Comparison of ENCODE assay signal across 29 cellular contexts in the genomic region with DNA sequence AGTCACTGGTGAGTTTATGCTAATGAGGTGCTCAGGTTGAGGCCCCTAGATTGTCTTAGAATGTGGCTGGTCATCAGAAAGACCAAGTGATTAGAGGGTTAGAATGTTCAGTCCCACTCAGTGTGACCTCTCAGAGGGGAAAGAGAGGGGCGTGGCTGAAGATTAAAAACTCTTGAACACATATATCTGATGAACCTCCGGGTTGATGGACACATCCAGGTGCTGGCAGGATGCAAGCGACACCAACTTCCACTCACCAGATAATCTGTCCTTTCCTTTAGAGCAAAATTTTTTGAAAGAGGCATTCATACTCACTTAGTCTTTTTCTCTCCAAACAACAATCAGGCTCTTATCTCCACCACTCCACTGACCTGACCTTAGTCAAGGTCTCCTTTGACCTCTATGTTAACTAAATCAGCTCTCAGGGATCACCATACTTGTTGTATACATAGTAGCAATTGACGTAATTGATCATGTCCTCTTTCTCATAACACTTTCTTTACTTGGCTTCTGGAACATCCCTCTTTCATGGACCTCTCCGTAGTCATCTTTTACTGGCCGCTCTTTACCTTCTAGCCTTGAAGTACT. TPM values are rescaled to one million over a fixed set of nuclear protein-coding genes. Genes with fewer than 3 reads are reported as not detected.
"Had no signal": no experiment of that assay in that cellular context is flagged by ENCODE, and none has a peak within 500 bp of the region (broad histone marks: within the 10 kb centered on the region; RNA-seq: fewer than 3 reads in every experiment).

No MANE protein-coding gene starts in this region.

- FAIRE-seq: urothelium cell line had no signal

- DNase-seq: naive B cell; naive thymus-derived CD8-positive, alpha-beta T cell; nephron progenitor cell; nucleus accumbens; posterior cingulate gyrus; psoas muscle; right cardiac atrium; spleen; stimulated activated CD4-positive, alpha-beta T cell treated with anti-CD3 and anti-CD28 coated beads, Interleukin-12 subunit alpha, Interleukin-12 subunit beta, amount 100 ng/mL, for 4 hours; stimulated activated CD4-positive, alpha-beta T cell treated with anti-CD3 and anti-CD28 coated beads, Interleukin-1b, Interleukin-23, amount 100 ng/mL, for 48 hours; stimulated activated CD4-positive, alpha-beta T cell treated with anti-CD3 and anti-CD28 coated beads, Interleukin-4, amount 100 ng/mL, for 1 hour; stimulated activated CD4-positive, alpha-beta T cell treated with anti-CD3 and anti-CD28 coated beads, Interleukin-4, amount 100 ng/mL, for 4 hours; stimulated activated CD8-positive, alpha-beta memory T cell treated with anti-CD3 and anti-CD28 coated beads, Interleukin-4, amount 100 ng/mL, for 48 hours; stimulated activated naive CD4-positive, alpha-beta T cell; stimulated activated naive CD8-positive, alpha-beta T cell treated with anti-CD3 and anti-CD28 coated beads, Interleukin-15, amount 100 ng/mL, for 72 hours; stimulated activated naive CD8-positive, alpha-beta T cell treated with anti-CD3 and anti-CD28 coated beads, Interleukin-15, Interleukin-2, amounts not matched to agents 100 U/mL and 50 U/mL, for 24 hours; thyroid gland; upper lobe of left lung had no signal

- ATAC-seq: naive thymus-derived CD8-positive, alpha-beta T cell; natural killer cell treated with Interleukin-12 subunit alpha and Interleukin-12 subunit beta and Interleukin-15 and Interleukin-18, amount 100 ng/mL, for 72 hours; psoas muscle; sciatic nerve; stimulated activated memory B cell treated with anti-CD40 and anti-IgM and Interleukin-4, amounts not matched to agents 10 μg/mL and 1 μg/mL and 100 μg/mL, for 72 hours; stimulated activated naive CD8-positive, alpha-beta T cell treated with anti-CD3 and anti-CD28 coated beads, Interleukin-15, amount 100 ng/mL, for 72 hours; stimulated activated naive CD8-positive, alpha-beta T cell treated with anti-CD3 and anti-CD28 coated beads, Interleukin-15, Interleukin-2, amounts not matched to agents 100 U/mL and 50 U/mL, for 24 hours had no signal

- H3K4me1 ChIP-seq: parathyroid adenoma, psoas muscle, spleen, thyroid gland, tibial nerve, upper lobe of left lung, vagina had no signal

- H3K79me2 ChIP-seq: parathyroid adenoma had no signal

- H3K27ac ChIP-seq: neutrophil, parathyroid adenoma, psoas muscle, skin epidermis, spleen, thoracic aorta, thyroid gland, tibial nerve, upper lobe of left lung, vagina had no signal

- H3K4me2 ChIP-seq: smooth muscle cell had no signal

- H3K36me3 ChIP-seq: neutrophil, spleen, thoracic aorta, thyroid gland, upper lobe of left lung, vagina had no signal

- H2AFZ ChIP-seq: parathyroid adenoma had no signal

- H3K4me3 ChIP-seq: psoas muscle, skin epidermis, smooth muscle cell, spleen, thoracic aorta, thyroid gland, tibial nerve, upper lobe of left lung, vagina had no signal

- H3K9me3 ChIP-seq: neutrophil, psoas muscle, spleen, thoracic aorta, thyroid gland, tibial nerve, upper lobe of left lung, vagina had no signal

- H3K9ac ChIP-seq: parathyroid adenoma had no signal

- H3K27me3 ChIP-seq: neutrophil, spleen, thyroid gland, tibial nerve, upper lobe of left lung, vagina had no signal

RNA-seq across cellular contexts. Expression of a gene that starts 14.2 kb away (rescaled TPM):
- total RNA-seq: natural killer cell treated with Interleukin-12 subunit alpha and Interleukin-12 subunit beta and Interleukin-15 and Interleukin-18, amount 100 ng/mL, for 72 hours had no signal
